ENCODE assay signal across 8 cellular contexts in the genomic region with DNA sequence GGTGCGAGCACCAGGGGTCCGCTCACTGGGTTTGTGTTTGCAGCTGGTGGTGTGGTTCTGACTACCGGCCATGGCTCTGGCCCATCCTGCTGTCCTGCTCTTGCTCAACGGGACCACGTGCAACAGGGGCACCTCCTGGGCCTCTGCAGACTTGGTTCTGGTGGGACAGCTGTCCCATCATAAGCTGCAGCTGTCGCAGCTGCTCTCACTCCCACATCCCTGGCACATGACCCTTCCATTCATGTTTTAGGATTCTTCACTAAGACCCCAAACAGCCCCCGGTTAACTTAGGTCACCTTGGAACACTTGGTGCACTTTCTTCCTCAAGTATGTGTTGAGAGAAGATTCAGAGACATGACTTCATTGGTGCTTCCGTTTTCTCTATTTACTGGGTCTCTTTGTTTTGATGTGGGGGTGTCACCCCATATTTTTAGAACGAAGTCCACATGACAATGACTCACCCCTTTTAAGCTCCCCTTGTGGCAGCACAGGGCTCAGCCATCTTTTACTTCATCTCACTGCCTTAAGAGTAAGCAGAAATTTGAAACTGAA.
DNase-seq lines count a peak whose midpoint lies in the region; ATAC-seq and TF ChIP-seq lines count a peak whose summit lies in the region.

No MANE protein-coding gene starts in this region.

- H4K8ac ChIP-seq in trophoblast cell (ENCODE audit: low read depth, low read length) = no peak overlapping the region

- peak overlapping the region; percentile 40 for H3K4me3 Mint-ChIP-seq in activated T-helper 17 cell treated with anti-CD3 and anti-CD28 coated beads, Interleukin-2, amount 50 U/mL, for 72 hours
- no peak overlapping the region for H3K4me3 Mint-ChIP-seq in nephron progenitor cell
- H3K4me3 Mint-ChIP-seq in WTC11 = no peak overlapping the region

- H3K4me1 ChIP-seq in trophoblast cell (ENCODE audit: control insufficient read depth in 1 of 2, insufficient read depth in 2 of 2, low read length in 2 of 2) = peaks cover 0 to 2% of the 10 kb centered on the region in 2 experiments
- no peaks in the 10 kb centered on the region for H3K4me1 ChIP-seq in Peyer's patch

- H3K27me3 ChIP-seq in trophoblast cell (ENCODE audit: insufficient read depth, low read length) (no peaks in the 10 kb centered on the region), Peyer's patch (no peaks in the 10 kb centered on the region)

- H3K79me2 ChIP-seq in trophoblast cell (ENCODE audit: control insufficient read depth, insufficient read depth, low read length, poor library complexity) = no peaks in the 10 kb centered on the region

- no peak overlapping the region for H3K18ac ChIP-seq in trophoblast cell (ENCODE audit: low read length)

- no peaks in the 10 kb centered on the region for H3K9me3 Mint-ChIP-seq in activated T-helper 17 cell treated with anti-CD3 and anti-CD28 coated beads, Interleukin-2, amount 50 U/mL, for 72 hours
- H3K9me3 Mint-ChIP-seq in nephron progenitor cell = peaks cover 20% of the 10 kb centered on the region
- peaks cover 39% of the 10 kb centered on the region for H3K9me3 Mint-ChIP-seq in WTC11

- H3K4me3 ChIP-seq in trophoblast cell (ENCODE audit: low read depth, low read length) (no peak overlapping the region), Peyer's patch (no peak overlapping the region)

- peaks cover 13% of the 10 kb centered on the region for H3K4me1 Mint-ChIP-seq in activated T-helper 17 cell treated with anti-CD3 and anti-CD28 coated beads, Interleukin-2, amount 50 U/mL, for 72 hours
- H3K4me1 Mint-ChIP-seq in nephron progenitor cell (peaks cover 5% of the 10 kb centered on the region), WTC11 (peaks cover 9% of the 10 kb centered on the region; the same call in 1 of the 2 replicates)

- no peak overlapping the region for H3K4me2 ChIP-seq in trophoblast cell (ENCODE audit: low read length)

- TF ChIP-seq CTCF in nephron progenitor cell (IDR thresholded peaks at IDR 0.05) (no peak), WTC11 (IDR thresholded peaks at IDR 0.05) (no peak), Peyer's patch (IDR thresholded peaks at IDR 0.05) (peak in 3 of 6 experiments; percentile 9 to 23 (median 18))

- ATAC-seq in GM18861 (IDR thresholded peaks at IDR 0.05; ENCODE audit: unreplicated experiment) = peak; percentile 76
- peak; percentile 80 for ATAC-seq in HG03060 (IDR thresholded peaks at IDR 0.05; ENCODE audit: low read depth, unreplicated experiment)
- ATAC-seq in activated T-helper 17 cell treated with anti-CD3 and anti-CD28 coated beads, Interleukin-2, amount 50 U/mL, for 72 hours (replicated peaks) = peak; percentile 73
- no peak for ATAC-seq in WTC11

- peaks cover 8% of the 10 kb centered on the region for H3K27me3 Mint-ChIP-seq in activated T-helper 17 cell treated with anti-CD3 and anti-CD28 coated beads, Interleukin-2, amount 50 U/mL, for 72 hours
- H3K27me3 Mint-ChIP-seq in nephron progenitor cell (ENCODE audit: low read depth, poor library complexity) (peaks cover 19% of the 10 kb centered on the region), WTC11 (ENCODE audit: low read depth) (peaks cover 4% of the 10 kb centered on the region; the same call in 1 of the 2 replicates)

- H2AFZ ChIP-seq in trophoblast cell (ENCODE audit: insufficient read depth, low read length, poor library complexity) = no peak overlapping the region

- peaks cover 13% of the 10 kb centered on the region for H3K9me3 ChIP-seq in trophoblast cell (ENCODE audit: insufficient read depth, low read depth, low read length)
- no peaks in the 10 kb centered on the region for H3K9me3 ChIP-seq in Peyer's patch

- no peak overlapping the region for H2BK120ac ChIP-seq in trophoblast cell (ENCODE audit: insufficient read depth, low read length, poor library complexity)

- H3K4ac ChIP-seq in trophoblast cell (ENCODE audit: low read depth, low read length) = no peak overlapping the region

- no CpG with 5 or more reads among the region's 9 CpGs for WGBS in trophoblast cell (ENCODE audit: extremely low coverage, insufficient coverage, insufficient read length)

- H3K27ac Mint-ChIP-seq in activated T-helper 17 cell treated with anti-CD3 and anti-CD28 coated beads, Interleukin-2, amount 50 U/mL, for 72 hours = peak overlapping the region; percentile 78
- H3K27ac Mint-ChIP-seq in nephron progenitor cell (no peak overlapping the region), WTC11 (no peak overlapping the region)

- no peak overlapping the region for H3K23ac ChIP-seq in trophoblast cell (ENCODE audit: low read length)

- H3K36me3 Mint-ChIP-seq in activated T-helper 17 cell treated with anti-CD3 and anti-CD28 coated beads, Interleukin-2, amount 50 U/mL, for 72 hours (ENCODE audit: low read depth) = no peaks in the 10 kb centered on the region
- H3K36me3 Mint-ChIP-seq in nephron progenitor cell (ENCODE audit: low read depth) (no peaks in the 10 kb centered on the region), WTC11 (peaks cover 22% of the 10 kb centered on the region)

- CTCF ChIA-PET in WTC11 (lab: Charles Lee) = no interaction called here

- POLR2A ChIA-PET in WTC11 (lab: Charles Lee) = no interaction called here

- H3K9ac ChIP-seq in trophoblast cell (ENCODE audit: low read length) = no peak overlapping the region

- H3K14ac ChIP-seq in trophoblast cell (ENCODE audit: low read length) = no peak overlapping the region

- H3K36me3 ChIP-seq in trophoblast cell (ENCODE audit: control insufficient read depth in 1 of 2, insufficient read depth in 2 of 2, low read length in 2 of 2) (peaks cover 0 to 3% of the 10 kb centered on the region in 2 experiments), Peyer's patch (no peaks in the 10 kb centered on the region)

- no peaks in the 10 kb centered on the region for H3K79me1 ChIP-seq in trophoblast cell (ENCODE audit: low read length)

- DNase-seq in trophoblast cell = peak; percentile 16 to 37
- no peak for DNase-seq in nephron progenitor cell
- no peak for DNase-seq in WTC11 (ENCODE audit: low spot score)
- no peak for DNase-seq in Peyer's patch
- DNase-seq in nucleus accumbens (lab: John Stamatoyannopoulos, UW) = no peak

- H2AK5ac ChIP-seq in trophoblast cell (ENCODE audit: low read length) = no peak overlapping the region

- H4K12ac ChIP-seq in trophoblast cell (ENCODE audit: low read depth, low read length) = no peak overlapping the region

- H2BK12ac ChIP-seq in trophoblast cell (ENCODE audit: low read length) = no peak overlapping the region

- H4K91ac ChIP-seq in trophoblast cell (ENCODE audit: low read depth, low read length) = no peak overlapping the region

- no peak overlapping the region for H3K27ac ChIP-seq in trophoblast cell (ENCODE audit: low read depth, low read length)
- peak overlapping the region in 2 of 4 donors; percentile 12 to 46 for H3K27ac ChIP-seq in Peyer's patch

- no peak overlapping the region for H2BK5ac ChIP-seq in trophoblast cell (ENCODE audit: low read depth, low read length, poor library complexity)

- no peak for TF ChIP-seq POLR2A in Peyer's patch (IDR thresholded peaks at IDR 0.05)

TF ChIP-seq in WTC11, 78 proteins besides CTCF, POLR2A, EP300 and RAD21 (continues in another document):
- no peak for TF ChIP-seq NR1H2 (CRISPR knock-in tag; IDR thresholded peaks at IDR 0.05)
- no peak for TF ChIP-seq ZNF138 (CRISPR knock-in tag; conservative IDR thresholded peaks at IDR 0.05)
- no peak for TF ChIP-seq TEAD1 (CRISPR knock-in tag; IDR thresholded peaks at IDR 0.05)
- TF ChIP-seq, protein P1, sequence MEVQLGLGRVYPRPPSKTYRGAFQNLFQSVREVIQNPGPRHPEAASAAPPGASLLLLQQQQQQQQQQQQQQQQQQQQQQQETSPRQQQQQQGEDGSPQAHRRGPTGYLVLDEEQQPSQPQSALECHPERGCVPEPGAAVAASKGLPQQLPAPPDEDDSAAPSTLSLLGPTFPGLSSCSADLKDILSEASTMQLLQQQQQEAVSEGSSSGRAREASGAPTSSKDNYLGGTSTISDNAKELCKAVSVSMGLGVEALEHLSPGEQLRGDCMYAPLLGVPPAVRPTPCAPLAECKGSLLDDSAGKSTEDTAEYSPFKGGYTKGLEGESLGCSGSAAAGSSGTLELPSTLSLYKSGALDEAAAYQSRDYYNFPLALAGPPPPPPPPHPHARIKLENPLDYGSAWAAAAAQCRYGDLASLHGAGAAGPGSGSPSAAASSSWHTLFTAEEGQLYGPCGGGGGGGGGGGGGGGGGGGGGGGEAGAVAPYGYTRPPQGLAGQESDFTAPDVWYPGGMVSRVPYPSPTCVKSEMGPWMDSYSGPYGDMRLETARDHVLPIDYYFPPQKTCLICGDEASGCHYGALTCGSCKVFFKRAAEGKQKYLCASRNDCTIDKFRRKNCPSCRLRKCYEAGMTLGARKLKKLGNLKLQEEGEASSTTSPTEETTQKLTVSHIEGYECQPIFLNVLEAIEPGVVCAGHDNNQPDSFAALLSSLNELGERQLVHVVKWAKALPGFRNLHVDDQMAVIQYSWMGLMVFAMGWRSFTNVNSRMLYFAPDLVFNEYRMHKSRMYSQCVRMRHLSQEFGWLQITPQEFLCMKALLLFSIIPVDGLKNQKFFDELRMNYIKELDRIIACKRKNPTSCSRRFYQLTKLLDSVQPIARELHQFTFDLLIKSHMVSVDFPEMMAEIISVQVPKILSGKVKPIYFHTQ (CRISPR knock-in tag; IDR thresholded peaks at IDR 0.05) = no peak
- TF ChIP-seq TEAD4 (CRISPR knock-in tag; IDR thresholded peaks at IDR 0.05) = no peak
- no peak for TF ChIP-seq ZNF219 (CRISPR knock-in tag; IDR thresholded peaks at IDR 0.05; ENCODE audit: borderline replicate concordance)
- TF ChIP-seq, protein P2, sequence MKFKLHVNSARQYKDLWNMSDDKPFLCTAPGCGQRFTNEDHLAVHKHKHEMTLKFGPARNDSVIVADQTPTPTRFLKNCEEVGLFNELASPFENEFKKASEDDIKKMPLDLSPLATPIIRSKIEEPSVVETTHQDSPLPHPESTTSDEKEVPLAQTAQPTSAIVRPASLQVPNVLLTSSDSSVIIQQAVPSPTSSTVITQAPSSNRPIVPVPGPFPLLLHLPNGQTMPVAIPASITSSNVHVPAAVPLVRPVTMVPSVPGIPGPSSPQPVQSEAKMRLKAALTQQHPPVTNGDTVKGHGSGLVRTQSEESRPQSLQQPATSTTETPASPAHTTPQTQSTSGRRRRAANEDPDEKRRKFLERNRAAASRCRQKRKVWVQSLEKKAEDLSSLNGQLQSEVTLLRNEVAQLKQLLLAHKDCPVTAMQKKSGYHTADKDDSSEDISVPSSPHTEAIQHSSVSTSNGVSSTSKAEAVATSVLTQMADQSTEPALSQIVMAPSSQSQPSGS (CRISPR knock-in tag; IDR thresholded peaks at IDR 0.05; ENCODE audit: borderline replicate concordance, low read depth) = no peak

Comparison
In these comparisons a context has a peak if more than half of its experiments do, and no peak if none do; other contexts are left out.
1. DNase-seq: peak in trophoblast cell (2 of 2); none in nephron progenitor cell (single experiment), WTC11 (single experiment), Peyer's patch (0 of 3) and nucleus accumbens (0 of 56).